In the genomic region with DNA sequence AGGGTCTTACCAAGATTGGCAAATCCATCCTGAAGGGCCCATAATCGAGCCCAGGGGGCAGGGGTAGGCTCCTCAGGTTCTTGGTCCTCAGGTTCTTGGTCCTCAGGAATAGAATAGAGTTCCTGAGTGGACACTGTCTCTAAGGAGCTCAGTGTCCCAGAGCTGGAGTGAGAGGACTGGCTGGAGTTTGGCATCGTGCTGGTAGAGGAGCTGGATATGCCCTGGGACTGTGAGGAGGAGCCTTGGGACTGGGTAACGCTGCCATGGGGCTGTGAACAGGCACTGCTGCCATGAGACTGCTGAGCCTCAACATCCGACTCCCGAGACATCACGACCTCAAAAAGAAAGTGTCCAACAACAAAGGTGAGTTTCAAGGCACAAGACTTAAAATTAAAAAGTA, we compare ENCODE assay signal across 30 cellular contexts.
"Had no signal": no experiment of that assay in that cellular context is flagged by ENCODE, and none has a peak within 500 bp of the region (broad histone marks: within the 10 kb centered on the region; RNA-seq: fewer than 3 reads in every experiment).

No MANE protein-coding gene starts in this region.

- H3K27me3 ChIP-seq: ascending aorta, cardiac muscle cell, colonic mucosa, pancreas, upper lobe of left lung had no signal

- ATAC-seq: activated CD4-positive, CD25-positive, alpha-beta regulatory T cell treated with anti-CD3 and anti-CD28 coated beads, Interleukin-2, amount 50 U/mL, for 24 hours; naive thymus-derived CD4-positive, alpha-beta T cell; pancreas; sciatic nerve; stimulated activated memory B cell treated with anti-CD40 and anti-IgM and Interleukin-4, amounts not matched to agents 10 μg/mL and 1 μg/mL and 100 μg/mL, for 72 hours; stimulated activated naive CD8-positive, alpha-beta T cell treated with anti-CD3 and anti-CD28 coated beads, Interleukin-15, amount 100 ng/mL, for 72 hours had no signal

- H3K4me1 ChIP-seq: ascending aorta, colonic mucosa, pancreas, prostate gland had no signal

- DNase-seq: activated CD4-positive, alpha-beta T cell treated with anti-CD3 and anti-CD28 coated beads for 48 hours; activated CD4-positive, alpha-beta T cell treated with anti-CD3 and anti-CD28 coated beads, Interleukin-2, amount 50 U/mL, for 48 hours; activated CD8-positive, alpha-beta memory T cell treated with anti-CD3 and anti-CD28 coated beads for 24 hours; activated gamma-delta T cell; activated naive CD4-positive, alpha-beta T cell treated with anti-CD3 and anti-CD28 coated beads, Interleukin-2, amount 10 ng/mL, durations not matched to agents 7 days and 5 days; activated naive CD8-positive, alpha-beta T cell treated with anti-CD3 and anti-CD28 coated beads, Interleukin-2, amount 10 ng/mL, durations not matched to agents 7 days and 5 days; cerebellar nuclear complex; colonic mucosa; effector CD8-positive, alpha-beta T cell; kidney glomerular epithelial cell; midbrain; naive thymus-derived CD4-positive, alpha-beta T cell; nucleus accumbens; pancreas; retina; stimulated activated CD4-positive, alpha-beta T cell treated with anti-CD3 and anti-CD28 coated beads, Interleukin-4, amount 100 ng/mL, for 24 hours; stimulated activated naive CD8-positive, alpha-beta T cell treated with anti-CD3 and anti-CD28 coated beads, Interleukin-15, amount 100 ng/mL, for 72 hours; substantia nigra had no signal

- H3K9me3 ChIP-seq: ascending aorta, colonic mucosa, pancreas, prostate gland, upper lobe of left lung had no signal

- H3K4me3 ChIP-seq: ascending aorta, cardiac muscle cell, colonic mucosa, lung, pancreas, prostate gland, skin epidermis, upper lobe of left lung had no signal

- H3K4me3 Mint-ChIP-seq: activated naive CD4-positive, alpha-beta T cell treated with anti-CD3 and anti-CD28 coated beads, Interleukin-2, amount 10 ng/mL, durations not matched to agents 7 days and 5 days; activated naive CD8-positive, alpha-beta T cell treated with anti-CD3 and anti-CD28 coated beads, Interleukin-2, amount 10 ng/mL, durations not matched to agents 7 days and 5 days; activated T-helper 1 cell treated with anti-CD3 and anti-CD28 coated beads, Interleukin-12 subunit alpha, Interleukin-12 subunit beta, Interleukin-2, Interleukin-4 antibody, amounts not matched to agents 30 ng/mL and 10 ng/mL and 1 ng/mL, durations not matched to agents 14 hours and 24 hours and 36 hours; brain; naive thymus-derived CD4-positive, alpha-beta T cell; stimulated activated memory B cell treated with anti-CD40 and anti-IgM and Interleukin-4, amounts not matched to agents 10 μg/mL and 1 μg/mL and 100 μg/mL, for 72 hours; stimulated activated naive CD8-positive, alpha-beta T cell treated with anti-CD3 and anti-CD28 coated beads, Interleukin-15, amount 100 ng/mL, for 72 hours had no signal

- H3K36me3 Mint-ChIP-seq: brain had no signal

- H3K27me3 Mint-ChIP-seq: activated naive CD4-positive, alpha-beta T cell treated with anti-CD3 and anti-CD28 coated beads, Interleukin-2, amount 10 ng/mL, durations not matched to agents 7 days and 5 days; activated naive CD8-positive, alpha-beta T cell treated with anti-CD3 and anti-CD28 coated beads, Interleukin-2, amount 10 ng/mL, durations not matched to agents 7 days and 5 days; brain; naive thymus-derived CD4-positive, alpha-beta T cell; stimulated activated memory B cell treated with anti-CD40 and anti-IgM and Interleukin-4, amounts not matched to agents 10 μg/mL and 1 μg/mL and 100 μg/mL, for 72 hours; stimulated activated naive CD8-positive, alpha-beta T cell treated with anti-CD3 and anti-CD28 coated beads, Interleukin-15, amount 100 ng/mL, for 72 hours had no signal

- H3K27ac ChIP-seq: ascending aorta, cardiac muscle cell, colonic mucosa, pancreas, prostate gland, skin epidermis, VCaP had no signal

- H3K36me3 ChIP-seq: ascending aorta, colonic mucosa, pancreas, prostate gland, upper lobe of left lung had no signal

- H3K27ac Mint-ChIP-seq: activated naive CD4-positive, alpha-beta T cell treated with anti-CD3 and anti-CD28 coated beads, Interleukin-2, amount 10 ng/mL, durations not matched to agents 7 days and 5 days; activated naive CD8-positive, alpha-beta T cell treated with anti-CD3 and anti-CD28 coated beads, Interleukin-2, amount 10 ng/mL, durations not matched to agents 7 days and 5 days; activated T-helper 1 cell treated with anti-CD3 and anti-CD28 coated beads, Interleukin-12 subunit alpha, Interleukin-12 subunit beta, Interleukin-2, Interleukin-4 antibody, amounts not matched to agents 30 ng/mL and 10 ng/mL and 1 ng/mL, durations not matched to agents 14 hours and 24 hours and 36 hours; naive thymus-derived CD4-positive, alpha-beta T cell; stimulated activated memory B cell treated with anti-CD40 and anti-IgM and Interleukin-4, amounts not matched to agents 10 μg/mL and 1 μg/mL and 100 μg/mL, for 72 hours; stimulated activated naive CD8-positive, alpha-beta T cell treated with anti-CD3 and anti-CD28 coated beads, Interleukin-15, amount 100 ng/mL, for 72 hours had no signal

- H3K4me1 Mint-ChIP-seq: brain; stimulated activated naive CD8-positive, alpha-beta T cell treated with anti-CD3 and anti-CD28 coated beads, Interleukin-15, amount 100 ng/mL, for 72 hours had no signal

- H3K9me3 Mint-ChIP-seq: activated naive CD4-positive, alpha-beta T cell treated with anti-CD3 and anti-CD28 coated beads, Interleukin-2, amount 10 ng/mL, durations not matched to agents 7 days and 5 days; activated naive CD8-positive, alpha-beta T cell treated with anti-CD3 and anti-CD28 coated beads, Interleukin-2, amount 10 ng/mL, durations not matched to agents 7 days and 5 days; activated T-helper 1 cell treated with anti-CD3 and anti-CD28 coated beads, Interleukin-12 subunit alpha, Interleukin-12 subunit beta, Interleukin-2, Interleukin-4 antibody, amounts not matched to agents 30 ng/mL and 10 ng/mL and 1 ng/mL, durations not matched to agents 14 hours and 24 hours and 36 hours; brain; naive thymus-derived CD4-positive, alpha-beta T cell; stimulated activated memory B cell treated with anti-CD40 and anti-IgM and Interleukin-4, amounts not matched to agents 10 μg/mL and 1 μg/mL and 100 μg/mL, for 72 hours; stimulated activated naive CD8-positive, alpha-beta T cell treated with anti-CD3 and anti-CD28 coated beads, Interleukin-15, amount 100 ng/mL, for 72 hours had no signal
